ENCODE assay signal across 15 cellular contexts in genomic region chr21:14405225-14405624, GRCh38.
"Had no signal": no experiment of that assay in that cellular context is flagged by ENCODE, and none has a peak within 500 bp of the region (broad histone marks: within the 10 kb centered on the region; RNA-seq: fewer than 3 reads in every experiment).

No MANE protein-coding gene starts in this region.

- DNase-seq: effector CD4-positive, alpha-beta T cell; foreskin melanocyte; head of caudate nucleus; kidney; left colon; left ventricle myocardium superior; naive thymus-derived CD8-positive, alpha-beta T cell; stimulated activated CD4-positive, alpha-beta T cell treated with anti-CD3 and anti-CD28 coated beads, Interleukin-2, amount 100 ng/mL, for 24 hours; stimulated activated CD4-positive, alpha-beta T cell treated with anti-CD3 and anti-CD28 coated beads, Interleukin-4, amount 100 ng/mL, for 4 hours; stimulated activated naive CD4-positive, alpha-beta T cell had no signal

- H3K36me3 ChIP-seq: neutrophil had no signal

- H3K4me3 ChIP-seq: coronary artery, hepatocyte, lung had no signal

- H3K27ac ChIP-seq: coronary artery, hepatocyte, neutrophil had no signal

- H3K27me3 ChIP-seq: hepatocyte, neutrophil had no signal

- H3K9me3 ChIP-seq: neutrophil had no signal

- H2AFZ ChIP-seq: hepatocyte had no signal

- H3K4me2 ChIP-seq: hepatocyte had no signal

- H3K79me2 ChIP-seq: hepatocyte had no signal

- ATAC-seq: left colon; left ventricle myocardium superior; naive thymus-derived CD8-positive, alpha-beta T cell; sciatic nerve had no signal
